ENCODE assay signal across 9 cellular contexts in the genomic region with DNA sequence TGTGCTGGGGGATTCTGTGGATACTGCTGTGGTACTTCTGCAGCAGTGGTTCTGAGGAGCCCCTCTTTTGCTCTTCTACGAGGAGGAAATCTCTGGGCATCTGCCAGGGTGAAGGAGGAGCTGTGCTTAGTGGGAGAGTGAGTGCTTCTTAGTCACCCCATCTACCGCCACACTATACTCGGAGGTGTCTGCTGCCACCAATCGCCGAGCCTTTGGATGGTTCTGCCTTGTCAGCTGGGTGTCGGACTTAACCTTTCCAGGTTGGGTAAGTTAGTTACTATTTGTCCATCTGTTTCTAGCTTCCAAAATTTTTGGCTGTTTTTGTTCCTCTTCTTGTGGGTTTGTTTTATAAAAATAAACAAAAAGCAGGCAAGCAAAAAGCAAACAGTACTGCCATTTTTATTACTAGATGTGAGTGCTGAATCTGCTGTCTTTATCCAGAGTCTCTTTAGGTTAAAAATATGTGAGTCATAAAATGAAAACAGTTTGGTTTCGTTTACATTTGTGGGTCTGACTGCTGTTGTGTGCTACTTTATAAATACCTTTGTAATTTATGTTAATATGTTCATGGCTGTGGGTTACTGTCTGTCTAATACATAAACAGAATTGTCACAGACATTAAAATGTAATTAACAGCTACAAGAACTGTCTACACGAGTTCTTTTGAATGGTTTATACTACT.
A peak's percentile ranks its signal among the peaks of the same experiment; 100 is the strongest.
DNase-seq lines count a peak whose midpoint lies in the region; ATAC-seq, FAIRE-seq and TF ChIP-seq lines count a peak whose summit lies in the region.
"Had no signal": no experiment of that assay in that cellular context is flagged by ENCODE, and none has a peak within 500 bp of the region (broad histone marks: within the 10 kb centered on the region; RNA-seq: fewer than 3 reads in every experiment).

No MANE protein-coding gene starts in this region.

- FAIRE-seq in pancreas (lab: Jason Lieb, UNC), result no peak

- peak; percentile 77 for DNase-seq in activated effector memory CD4-positive, alpha-beta T cell treated with anti-CD3 and anti-CD28 coated beads, Interleukin-2, amount 50 U/mL, for 16 hours
- DNase-seq in activated effector memory CD4-positive, alpha-beta T cell treated with Interleukin-2 at 50 U/mL for 16 hours, result no peak
- DNase-seq in M059J (ENCODE audit: low read depth) (peak; percentile 89), cerebellum (ENCODE audit: low spot score) (peak; percentile 73), pancreas (no peak), KG1 (lab: John Stamatoyannopoulos, UW) (no peak), GDM1 (lab: John Stamatoyannopoulos, UW) (no peak), DMS153 treated with DMSO at 0.1 percent for 48 hours (lab: John Stamatoyannopoulos, UW; ENCODE audit: unreplicated experiment) (no peak)
- DNase-seq: DND-41 had no signal

- peak in 3 of 4 donors; percentile 45 to 69 (median 61) for ATAC-seq in pancreas

- H3K27me3 ChIP-seq in pancreas, result no peaks in the 10 kb centered on the region

- H3K27ac ChIP-seq in pancreas, result no peak overlapping the region

- peaks cover 0 to 6% (median 4%) of the 10 kb centered on the region in 3 donors for H3K4me1 ChIP-seq in pancreas

- H3K36me3 ChIP-seq in pancreas, result no peaks in the 10 kb centered on the region

- 80 to 81% methylated on average over 8 of the region's 8 CpGs for WGBS in pancreas, 2 donors

- no peaks in the 10 kb centered on the region for H3K9me3 ChIP-seq in pancreas

- TF ChIP-seq CTCF in pancreas (IDR thresholded peaks at IDR 0.05), result no peak

- H3K4me3 ChIP-seq in pancreas, result no peak overlapping the region

- intact Hi-C loops in pancreas (cut with DNase I), result no loop called here

Comparison
In these comparisons a context has a peak if more than half of its experiments do, and no peak if none do; other contexts are left out.
1. DNase-seq: peak in activated effector memory CD4-positive, alpha-beta T cell treated with anti-CD3 and anti-CD28 coated beads, Interleukin-2, amount 50 U/mL, for 16 hours (single experiment), M059J (single experiment) and cerebellum (single experiment); none in activated effector memory CD4-positive, alpha-beta T cell treated with Interleukin-2 at 50 U/mL for 16 hours (single experiment), pancreas (0 of 6), KG1 (single experiment), GDM1 (single experiment) and DMS153 treated with DMSO at 0.1 percent for 48 hours (single experiment).